ENCODE assay signal across 26 cellular contexts in the genomic region with DNA sequence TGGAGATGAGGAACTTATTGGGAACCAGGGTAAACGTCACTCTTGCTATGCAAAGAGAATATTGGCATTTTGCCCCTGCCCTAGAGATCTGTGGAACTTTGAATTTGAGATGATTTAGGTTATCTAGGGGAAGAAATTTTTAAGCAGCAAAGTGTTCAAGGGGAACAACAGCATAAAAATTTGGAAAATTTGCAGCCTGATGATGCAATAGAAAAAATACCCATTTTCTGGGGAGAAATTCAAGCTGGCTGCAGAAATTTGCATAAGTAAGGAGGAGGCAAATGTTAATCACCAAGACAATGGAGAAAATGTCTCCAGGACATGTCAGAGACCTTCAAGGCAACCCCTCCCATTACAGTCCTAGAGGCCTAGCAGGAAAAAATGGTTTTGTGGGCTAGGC.
"Had no signal": no experiment of that assay in that cellular context is flagged by ENCODE, and none has a peak within 500 bp of the region (broad histone marks: within the 10 kb centered on the region; RNA-seq: fewer than 3 reads in every experiment).

No MANE protein-coding gene starts in this region.

- FAIRE-seq: pancreas, small intestine, urothelium cell line had no signal

- H3K36me3 ChIP-seq: neutrophil, pancreas, prostate gland, right lobe of liver, sigmoid colon, stomach, thoracic aorta, thyroid gland, tibial nerve, upper lobe of left lung, vagina had no signal

- H3K4me3 ChIP-seq: pancreas, prostate gland, right lobe of liver, sigmoid colon, stomach, thoracic aorta, thyroid gland, tibial nerve, upper lobe of left lung, vagina had no signal

- H3K9me3 ChIP-seq: neutrophil, pancreas, prostate gland, right lobe of liver, sigmoid colon, stomach, thoracic aorta, thyroid gland, tibial nerve, upper lobe of left lung, vagina had no signal

- H3K27me3 Mint-ChIP-seq: natural killer cell treated with Interleukin-12 subunit alpha and Interleukin-12 subunit beta and Interleukin-15 and Interleukin-18, amount 100 ng/mL, for 72 hours; stimulated activated naive CD8-positive, alpha-beta T cell treated with anti-CD3 and anti-CD28 coated beads, Interleukin-15, Interleukin-2, amounts not matched to agents 100 ng/mL and 50 ng/mL, for 24 hours had no signal

- H3K4me3 Mint-ChIP-seq: natural killer cell treated with Interleukin-12 subunit alpha and Interleukin-12 subunit beta and Interleukin-15 and Interleukin-18, amount 100 ng/mL, for 72 hours; nephron progenitor cell; neural crest cell; stimulated activated effector memory CD8-positive, alpha-beta T cell treated with anti-CD3 and anti-CD28 coated beads, Interleukin-12 subunit alpha, Interleukin-12 subunit beta, amount 100 ng/mL, for 72 hours; stimulated activated naive B cell treated with anti-CD40 and anti-IgM and Interleukin-4, amounts not matched to agents 10 μg/mL and 1 μg/mL and 100 μg/mL, for 72 hours; stimulated activated naive CD8-positive, alpha-beta T cell treated with anti-CD3 and anti-CD28 coated beads, Interleukin-15, Interleukin-2, amounts not matched to agents 100 ng/mL and 50 ng/mL, for 24 hours had no signal

- DNase-seq: nephron progenitor cell; nucleus accumbens; right cardiac atrium; right lobe of liver; sigmoid colon; small intestine; stimulated activated CD4-positive, alpha-beta T cell treated with anti-CD3 and anti-CD28 coated beads, Interleukin-15, amount 100 ng/mL, for 24 hours; stimulated activated CD4-positive, alpha-beta T cell treated with anti-CD3 and anti-CD28 coated beads, Interleukin-2, amount 100 ng/mL, for 24 hours; stimulated activated CD4-positive, alpha-beta T cell treated with anti-CD3 and anti-CD28 coated beads, Interleukin-2, amount 100 ng/mL, for 48 hours; stimulated activated CD4-positive, alpha-beta T cell treated with anti-CD3 and anti-CD28 coated beads, Interleukin-4, amount 100 ng/mL, for 24 hours; stimulated activated naive B cell treated with anti-CD40 and anti-IgM and Interleukin-4, amounts not matched to agents 10 μg/mL and 1 μg/mL and 100 μg/mL, for 72 hours; stimulated activated naive CD4-positive, alpha-beta T cell treated with Interleukin-2 at 50 U/mL for 16 hours; stomach; thyroid gland; upper lobe of left lung had no signal

- H3K9me3 Mint-ChIP-seq: natural killer cell treated with Interleukin-12 subunit alpha and Interleukin-12 subunit beta and Interleukin-15 and Interleukin-18, amount 100 ng/mL, for 72 hours; neural crest cell; stimulated activated effector memory CD8-positive, alpha-beta T cell treated with anti-CD3 and anti-CD28 coated beads, Interleukin-12 subunit alpha, Interleukin-12 subunit beta, amount 100 ng/mL, for 72 hours had no signal

- H3K27ac Mint-ChIP-seq: natural killer cell treated with Interleukin-12 subunit alpha and Interleukin-12 subunit beta and Interleukin-15 and Interleukin-18, amount 100 ng/mL, for 72 hours; nephron progenitor cell; stimulated activated effector memory CD8-positive, alpha-beta T cell treated with anti-CD3 and anti-CD28 coated beads, Interleukin-12 subunit alpha, Interleukin-12 subunit beta, amount 100 ng/mL, for 72 hours; stimulated activated naive B cell treated with anti-CD40 and anti-IgM and Interleukin-4, amounts not matched to agents 10 μg/mL and 1 μg/mL and 100 μg/mL, for 72 hours; stimulated activated naive CD8-positive, alpha-beta T cell treated with anti-CD3 and anti-CD28 coated beads, Interleukin-15, Interleukin-2, amounts not matched to agents 100 ng/mL and 50 ng/mL, for 24 hours had no signal

- H3K27ac ChIP-seq: neutrophil, pancreas, prostate gland, right lobe of liver, sigmoid colon, stomach, thoracic aorta, thyroid gland, tibial nerve, upper lobe of left lung, vagina had no signal

- ATAC-seq: natural killer cell treated with Interleukin-12 subunit alpha and Interleukin-12 subunit beta and Interleukin-15 and Interleukin-18, amount 100 ng/mL, for 72 hours; right cardiac atrium; right lobe of liver; stimulated activated effector memory CD8-positive, alpha-beta T cell treated with anti-CD3 and anti-CD28 coated beads, Interleukin-12 subunit alpha, Interleukin-12 subunit beta, amount 100 ng/mL, for 72 hours; stimulated activated naive B cell treated with anti-CD40 and anti-IgM and Interleukin-4, amounts not matched to agents 10 μg/mL and 1 μg/mL and 100 μg/mL, for 72 hours had no signal

- H3K27me3 ChIP-seq: neutrophil, pancreas, right lobe of liver, sigmoid colon, stomach, thyroid gland, tibial nerve, upper lobe of left lung, vagina had no signal

- H3K4me1 ChIP-seq: prostate gland, right lobe of liver, thyroid gland, vagina had no signal
